8 cellular contexts compared by ENCODE assay signal in genomic region chr10:5692476-5693358, GRCh38. TPM values are rescaled to one million over a fixed set of nuclear protein-coding genes. Genes with fewer than 3 reads are reported as not detected.
DNase-seq lines count a peak whose midpoint lies in the region; ATAC-seq, FAIRE-seq and TF ChIP-seq lines count a peak whose summit lies in the region.

No MANE protein-coding gene starts in this region.

- H3K9me3 ChIP-seq in endothelial cell of umbilical vein (replicated peaks; ENCODE audit: control insufficient read depth, insufficient read depth, low read length) (no peaks in the 10 kb centered on the region), mucosa of rectum (ENCODE audit: control insufficient read depth in 2 of 2, low read length in 2 of 2) (no peaks in the 10 kb centered on the region)

- peak; percentile 86 for ATAC-seq in GM19463 (IDR thresholded peaks at IDR 0.05; ENCODE audit: unreplicated experiment)
- ATAC-seq in HG03571 (IDR thresholded peaks at IDR 0.05; ENCODE audit: unreplicated experiment), result peak; percentile 59
- ATAC-seq in activated CD8-positive, alpha-beta memory T cell treated with anti-CD3 and anti-CD28 coated beads, Interleukin-2, amount 10 ng/mL, durations not matched to agents 7 days and 5 days, result peak; percentile 92

- BruUV-seq in endothelial cell of umbilical vein (replicated peaks; lab: Mats Ljungman, UMichigan), result no TSS peak

- CTCF ChIA-PET in BJ (lab: Yijun Ruan, JAX), result interaction anchor here (0.5 to 1.3 kb wide), 3 partner anchors 16 to 63 kb away, joined by 3 read pairs; no protein-coding TSS in a partner anchor
- CTCF ChIA-PET in activated CD8-positive, alpha-beta memory T cell treated with anti-CD3 and anti-CD28 coated beads, Interleukin-2, amount 10 ng/mL, durations not matched to agents 7 days and 5 days (lab: Charles Lee), result interaction anchor here (1.1 to 1.5 kb wide), 4 partner anchors 12 to 359 kb away, joined by 3 to 6 read pairs (median 4); no protein-coding TSS in a partner anchor
- CTCF ChIA-PET in endothelial cell of umbilical vein (lab: Charles Lee), result interaction anchor here (0.6 to 1.2 kb wide), 2 partner anchors 12 to 224 kb away, joined by 3 read pairs; no protein-coding TSS in a partner anchor

- TF ChIP-seq CTCF in BJ (IDR thresholded peaks at IDR 0.05; ENCODE audit: insufficient read depth, low read depth, low read length) (no peak), endothelial cell of umbilical vein (IDR thresholded peaks at IDR 0.05; ENCODE audit: extremely low read depth in 1 of 2, insufficient read depth in 1 of 2, low read depth in 1 of 2, low read length in 2 of 2) (no peak)

- no peaks in the 10 kb centered on the region for H3K27me3 Mint-ChIP-seq in activated CD8-positive, alpha-beta memory T cell treated with anti-CD3 and anti-CD28 coated beads, Interleukin-2, amount 10 ng/mL, durations not matched to agents 7 days and 5 days

- no peaks in the 10 kb centered on the region for H3K27me3 ChIP-seq in BJ (ENCODE audit: control insufficient read depth, insufficient read depth, low read length)
- H3K27me3 ChIP-seq in endothelial cell of umbilical vein (ENCODE audit: control insufficient read depth in 2 of 2, insufficient read depth in 2 of 2, low read length in 2 of 2), result no peaks in the 10 kb centered on the region
- H3K27me3 ChIP-seq in mucosa of rectum (ENCODE audit: control insufficient read depth in 2 of 2, insufficient read depth in 2 of 2, low read length in 2 of 2), result no peaks in the 10 kb centered on the region

- H3K9me1 ChIP-seq in endothelial cell of umbilical vein (replicated peaks; ENCODE audit: control insufficient read depth, extremely low read depth, insufficient read depth, low read length), result no peaks in the 10 kb centered on the region

- H3K4me1 ChIP-seq in endothelial cell of umbilical vein (ENCODE audit: control insufficient read depth, extremely low read depth, insufficient read depth, low read length) (peaks cover 2% of the 10 kb centered on the region), mucosa of rectum (ENCODE audit: control insufficient read depth in 2 of 2, insufficient read depth in 2 of 2, low read length in 2 of 2) (peaks cover 16 to 20% of the 10 kb centered on the region in 2 donors)

- H3K4me3 Mint-ChIP-seq in activated CD8-positive, alpha-beta memory T cell treated with anti-CD3 and anti-CD28 coated beads, Interleukin-2, amount 10 ng/mL, durations not matched to agents 7 days and 5 days, result peak overlapping the region; percentile 70

- H3K36me3 Mint-ChIP-seq in activated CD8-positive, alpha-beta memory T cell treated with anti-CD3 and anti-CD28 coated beads, Interleukin-2, amount 10 ng/mL, durations not matched to agents 7 days and 5 days, result peaks cover 27% of the 10 kb centered on the region

- H3K4me3 ChIP-seq in BJ (ENCODE audit: low read depth, low read length) (peak overlapping the region; percentile 53), endothelial cell of umbilical vein (replicated peaks in 1 of 3; ENCODE audit: insufficient read depth in 1 of 3, low read depth in 1 of 3, low read length in 3 of 3) (peak overlapping the region in 2 of 3 experiments; percentile 7 to 38), mucosa of rectum (ENCODE audit: low read length in 2 of 2) (peak overlapping the region; percentile 71 to 80)

- H3K4me2 ChIP-seq in endothelial cell of umbilical vein (ENCODE audit: insufficient read depth, low read length), result peak overlapping the region; percentile 54

- H3K36me3 ChIP-seq in BJ (ENCODE audit: control insufficient read depth, insufficient read depth, low read length), result no peaks in the 10 kb centered on the region
- no peaks in the 10 kb centered on the region for H3K36me3 ChIP-seq in endothelial cell of umbilical vein (ENCODE audit: control insufficient read depth in 2 of 2, extremely low read depth in 1 of 2, insufficient read depth in 2 of 2, low read length in 2 of 2)
- no peaks in the 10 kb centered on the region for H3K36me3 ChIP-seq in mucosa of rectum (ENCODE audit: control insufficient read depth in 2 of 2, insufficient read depth in 2 of 2, low read length in 2 of 2)

- H2AFZ ChIP-seq in endothelial cell of umbilical vein (ENCODE audit: low read depth, low read length), result peak overlapping the region; percentile 23

- no peak overlapping the region for H3K9ac ChIP-seq in endothelial cell of umbilical vein (replicated peaks; ENCODE audit: extremely low read depth, insufficient read depth, low read length)
- peak overlapping the region; percentile 82 for H3K9ac ChIP-seq in mucosa of rectum (ENCODE audit: low read depth in 1 of 2, low read length in 2 of 2)

- TF ChIP-seq POLR2A in endothelial cell of umbilical vein (IDR thresholded peaks at IDR 0.05; ENCODE audit: low read depth, low read length), result no peak

- peak overlapping the region; percentile 78 for H3K27ac Mint-ChIP-seq in activated CD8-positive, alpha-beta memory T cell treated with anti-CD3 and anti-CD28 coated beads, Interleukin-2, amount 10 ng/mL, durations not matched to agents 7 days and 5 days

- no peak for FAIRE-seq in endothelial cell of umbilical vein (lab: Jason Lieb, UNC)

- H4K20me1 ChIP-seq in endothelial cell of umbilical vein (replicated peaks; ENCODE audit: control insufficient read depth, extremely low read depth, insufficient read depth, low read length), result peaks cover 6% of the 10 kb centered on the region

- dilution Hi-C loops in endothelial cell of umbilical vein (cut with MboI; ENCODE audit: extremely low pct_ligation_motif_present, low sequenced_read_pairs), result no loop called here

- peaks cover 49% of the 10 kb centered on the region for H3K4me1 Mint-ChIP-seq in activated CD8-positive, alpha-beta memory T cell treated with anti-CD3 and anti-CD28 coated beads, Interleukin-2, amount 10 ng/mL, durations not matched to agents 7 days and 5 days

- H3K79me2 ChIP-seq in endothelial cell of umbilical vein (ENCODE audit: control insufficient read depth, insufficient read depth, low read length), result peaks cover 81% of the 10 kb centered on the region

- POLR2A ChIA-PET in BJ (lab: Charles Lee), result no interaction called here
- POLR2A ChIA-PET in endothelial cell of umbilical vein (lab: Charles Lee), result interaction anchor here (0.6 kb wide), 1 partner anchor 25 kb away, joined by 9 read pairs; no protein-coding TSS in a partner anchor

- DNase-seq in BJ (ENCODE audit: low read depth), result no peak
- DNase-seq in activated CD8-positive, alpha-beta memory T cell treated with anti-CD3 and anti-CD28 coated beads, Interleukin-2, amount 10 ng/mL, durations not matched to agents 7 days and 5 days, result peak; percentile 75
- no peak for DNase-seq in endothelial cell of umbilical vein (ENCODE audit: low read depth, low spot score)
- DNase-seq in stimulated activated CD8-positive, alpha-beta memory T cell treated with anti-CD3 and anti-CD28 coated beads, Interleukin-4, amount 100 ng/mL, for 4 hours (ENCODE audit: low read depth in 2 of 2, low spot score in 1 of 2), result peak; percentile 28 to 67
- no peak for DNase-seq in NCI-H510A treated with DMSO at 0.1 percent for 48 hours (lab: John Stamatoyannopoulos, UW)

- intact Hi-C loops in endothelial cell of umbilical vein (cut with micrococcal nuclease), result no loop called here

- no peaks in the 10 kb centered on the region for H3K9me3 Mint-ChIP-seq in activated CD8-positive, alpha-beta memory T cell treated with anti-CD3 and anti-CD28 coated beads, Interleukin-2, amount 10 ng/mL, durations not matched to agents 7 days and 5 days (ENCODE audit: low read depth)

- H3K27ac ChIP-seq in endothelial cell of umbilical vein (ENCODE audit: insufficient read depth, low read depth, low read length), result no peak overlapping the region
- peak overlapping the region; percentile 71 to 73 for H3K27ac ChIP-seq in mucosa of rectum (ENCODE audit: low read depth in 2 of 2, low read length in 2 of 2)

TF ChIP-seq in endothelial cell of umbilical vein, 7 proteins besides CTCF, POLR2A, EP300 and RAD21:
- TF ChIP-seq GATA2 (IDR thresholded peaks at IDR 0.05; ENCODE audit: insufficient read depth, insufficient read length, low read depth, low read length), result no peak
TF ChIP-seq in endothelial cell of umbilical vein: peak in this region for 0.

RNA-seq across cellular contexts. Expression of gene TASOR2, which starts 8.1 kb away (rescaled TPM):
- polyA plus RNA-seq in BJ (2011; rRNA removed) (27.1 and 45.2 TPM in 2 replicates), endothelial cell of umbilical vein (10.0 and 13.6 TPM in 2 replicates)
- polyA minus RNA-seq in BJ (2011; rRNA and poly(A)+ RNA removed), result 26.9 and 30.3 TPM in 2 replicates
- total RNA-seq in activated CD8-positive, alpha-beta memory T cell treated with anti-CD3 and anti-CD28 coated beads, Interleukin-2, amount 10 ng/mL, durations not matched to agents 7 days and 5 days, result 10 to 100 TPM; 52.0 to 56.0 TPM
- total RNA-seq in endothelial cell of umbilical vein, result 48.9 and 49.9 TPM in 2 replicates
- 12.3 and 13.9 TPM in 2 replicates for polyA plus RNA-seq in endothelial cell of umbilical vein (2011; cell fraction: cytosol; rRNA removed)
- polyA plus RNA-seq in endothelial cell of umbilical vein (2011; cell fraction: nucleus; rRNA removed), result 55.8 and 70.0 TPM in 2 replicates
- polyA plus RNA-seq in endothelial cell of umbilical vein (2012), result 27.5 and 39.0 TPM in 2 replicates
- polyA minus RNA-seq in endothelial cell of umbilical vein, result 37.3 and 40.6 TPM in 2 replicates
- polyA minus RNA-seq in endothelial cell of umbilical vein (2011; cell fraction: cytosol; rRNA and poly(A)+ RNA removed), result 41.3 TPM
- 59.6 and 103 TPM in 2 replicates for polyA minus RNA-seq in endothelial cell of umbilical vein (2011; cell fraction: nucleus; rRNA and poly(A)+ RNA removed)

RNA-seq across cellular contexts. Expression of gene ASB13, which starts 26.3 kb away (rescaled TPM):
- polyA plus RNA-seq in BJ (2011; rRNA removed) (6.3 and 8.6 TPM in 2 replicates), endothelial cell of umbilical vein (5.5 and 6.3 TPM in 2 replicates)
- polyA minus RNA-seq in BJ (2011; rRNA and poly(A)+ RNA removed), result 6.3 and 9.3 TPM in 2 replicates
- 1 to 10 TPM; 4.4 to 8.0 TPM for total RNA-seq in activated CD8-positive, alpha-beta memory T cell treated with anti-CD3 and anti-CD28 coated beads, Interleukin-2, amount 10 ng/mL, durations not matched to agents 7 days and 5 days
- 7.3 and 7.9 TPM in 2 replicates for total RNA-seq in endothelial cell of umbilical vein
- 4.0 and 4.2 TPM in 2 replicates for polyA plus RNA-seq in endothelial cell of umbilical vein (2011; cell fraction: cytosol; rRNA removed)
- 2.3 and 2.9 TPM in 2 replicates for polyA plus RNA-seq in endothelial cell of umbilical vein (2011; cell fraction: nucleus; rRNA removed)
- 6.2 and 6.3 TPM in 2 replicates for polyA plus RNA-seq in endothelial cell of umbilical vein (2012)
- 5.9 and 7.4 TPM in 2 replicates for polyA minus RNA-seq in endothelial cell of umbilical vein
- polyA minus RNA-seq in endothelial cell of umbilical vein (2011; cell fraction: cytosol; rRNA and poly(A)+ RNA removed), result 18.3 TPM
- 1.9 and 2.2 TPM in 2 replicates for polyA minus RNA-seq in endothelial cell of umbilical vein (2011; cell fraction: nucleus; rRNA and poly(A)+ RNA removed)

Comparison
In these comparisons a context has a peak if more than half of its experiments do, and no peak if none do; other contexts are left out.
1. DNase-seq: peak in activated CD8-positive, alpha-beta memory T cell treated with anti-CD3 and anti-CD28 coated beads, Interleukin-2, amount 10 ng/mL, durations not matched to agents 7 days and 5 days (single experiment) and stimulated activated CD8-positive, alpha-beta memory T cell treated with anti-CD3 and anti-CD28 coated beads, Interleukin-4, amount 100 ng/mL, for 4 hours (2 of 2); none in BJ (single experiment), endothelial cell of umbilical vein (single experiment) and NCI-H510A treated with DMSO at 0.1 percent for 48 hours (single experiment).
2. H3K4me3 ChIP-seq: peak in every context shown above with its lines; median percentile 76 in mucosa of rectum; 53 in BJ; 22 in endothelial cell of umbilical vein.
3. Peak in every context shown above with its lines, with median percentiles within 50 percentile points of each other: ATAC-seq.